Comparison of ENCODE assay signal across 9 cellular contexts in genomic region chr5:96870094-96871021, GRCh38. TPM values are rescaled to one million over a fixed set of nuclear protein-coding genes. Genes with fewer than 3 reads are reported as not detected.
DNase-seq lines count a peak whose midpoint lies in the region; ATAC-seq, FAIRE-seq and TF ChIP-seq lines count a peak whose summit lies in the region.
"Had no signal": no experiment of that assay in that cellular context is flagged by ENCODE, and none has a peak within 500 bp of the region (broad histone marks: within the 10 kb centered on the region; RNA-seq: fewer than 3 reads in every experiment).

No MANE protein-coding gene starts in this region.

- no peak overlapping the region for H3K27ac ChIP-seq in RWPE1
- H3K27ac ChIP-seq in upper lobe of left lung, result no peak overlapping the region

- no peak overlapping the region for H3K4me3 ChIP-seq in mucosa of descending colon
- no peak overlapping the region for H3K4me3 ChIP-seq in upper lobe of left lung

- no peaks in the 10 kb centered on the region for H3K36me3 ChIP-seq in mucosa of descending colon (ENCODE audit: low read depth)
- no peaks in the 10 kb centered on the region for H3K36me3 ChIP-seq in upper lobe of left lung

- TF ChIP-seq CTCF in mucosa of descending colon (IDR thresholded peaks at IDR 0.05), result no peak
- no peak for TF ChIP-seq CTCF in RWPE1 (conservative IDR thresholded peaks at IDR 0.05; ENCODE audit: low read depth)
- no peak for TF ChIP-seq CTCF in upper lobe of left lung (IDR thresholded peaks at IDR 0.05)

- POLR2A ChIA-PET in RWPE1 (lab: Yijun Ruan, JAX; ENCODE audit: low non-redundant PET), result no interaction called here

- WGBS in upper lobe of left lung, 2 donors, result 56 to 57% methylated on average over 4 of the region's 4 CpGs

- ATAC-seq in GM19468 (IDR thresholded peaks at IDR 0.05; ENCODE audit: extremely low read depth, unreplicated experiment) (peak; percentile 47), HG03342 (IDR thresholded peaks at IDR 0.05; ENCODE audit: unreplicated experiment) (peak; percentile 78), mucosa of descending colon (no peak), upper lobe of left lung (ENCODE audit: low FRiP score in 2 of 2) (no peak)

- intact Hi-C loops in mucosa of descending colon (cut with DNase I, micrococcal nuclease), result loop anchor here in 1 of 2 donors (10.0 kb wide), 1 partner anchor 294 kb away; no protein-coding TSS in a partner anchor

- TF ChIP-seq EP300 in upper lobe of left lung (IDR thresholded peaks at IDR 0.05), result no peak

- H3K4me1 ChIP-seq in mucosa of descending colon (ENCODE audit: low read depth), result no peaks in the 10 kb centered on the region
- peaks cover 0 to 1% (median 0%) of the 10 kb centered on the region in 4 donors for H3K4me1 ChIP-seq in upper lobe of left lung

- H3K27me3 ChIP-seq in upper lobe of left lung, result no peaks in the 10 kb centered on the region

- CTCF ChIA-PET in RWPE1 (lab: Yijun Ruan, JAX), result interaction anchor here (0.7 to 2.0 kb wide), 6 partner anchors 15 to 294 kb away, joined by 3 to 15 read pairs (median 4); no protein-coding TSS in a partner anchor

- TF ChIP-seq POLR2A in GM12891 (IDR thresholded peaks at IDR 0.05; ENCODE audit: low read depth, low read length) (no peak), upper lobe of left lung (IDR thresholded peaks at IDR 0.05) (no peak)

- DNase-seq in GM12891 (ENCODE audit: insufficient read length, low spot score), result no peak
- DNase-seq in amniotic epithelial cell (ENCODE audit: low read depth), result peak; percentile 18
- DNase-seq in mucosa of descending colon, result no peak
- no peak for DNase-seq in RWPE1 (ENCODE audit: low spot score)
- no peak for DNase-seq in 8988T
- DNase-seq in upper lobe of left lung, result no peak
- DNase-seq: T1000 had no signal

- no peaks in the 10 kb centered on the region for H3K9me3 ChIP-seq in mucosa of descending colon
- H3K9me3 ChIP-seq in upper lobe of left lung, result no peaks in the 10 kb centered on the region

- FAIRE-seq in GM12891 (lab: Jason Lieb, UNC), result peak; percentile 90

TF ChIP-seq in GM12891, 5 proteins besides CTCF, POLR2A, EP300 and RAD21:
- TF ChIP-seq PAX5 (IDR thresholded peaks at IDR 0.05; ENCODE audit: insufficient read depth, low read length, severe bottlenecking) (no peak), POU2F2 (IDR thresholded peaks at IDR 0.05; ENCODE audit: low read depth, low read length) (peak; percentile 67; the same call in 1 of the 2 replicates)

RNA-seq across cellular contexts. Expression of gene ERAP2, which starts 5.9 kb away (rescaled TPM):
- polyA plus RNA-seq in GM12891 (2012; ENCODE audit: low read depth, missing spikeins), result 3.3 TPM
- total RNA-seq in mucosa of descending colon, result 10 to 100 TPM; 16.1 to 44.8 (median 19.5) TPM
- 10 to 100 TPM; 19.9 to 24.8 (median 22.1) TPM for total RNA-seq in upper lobe of left lung

Comparison
In these comparisons a context has a peak if more than half of its experiments do, and no peak if none do; other contexts are left out.
1. ATAC-seq: peak in GM19468 (single experiment) and HG03342 (single experiment); none in mucosa of descending colon (single experiment) and upper lobe of left lung (0 of 2).